Comparison of ENCODE assay signal across 1 cellular context in the genomic region with DNA sequence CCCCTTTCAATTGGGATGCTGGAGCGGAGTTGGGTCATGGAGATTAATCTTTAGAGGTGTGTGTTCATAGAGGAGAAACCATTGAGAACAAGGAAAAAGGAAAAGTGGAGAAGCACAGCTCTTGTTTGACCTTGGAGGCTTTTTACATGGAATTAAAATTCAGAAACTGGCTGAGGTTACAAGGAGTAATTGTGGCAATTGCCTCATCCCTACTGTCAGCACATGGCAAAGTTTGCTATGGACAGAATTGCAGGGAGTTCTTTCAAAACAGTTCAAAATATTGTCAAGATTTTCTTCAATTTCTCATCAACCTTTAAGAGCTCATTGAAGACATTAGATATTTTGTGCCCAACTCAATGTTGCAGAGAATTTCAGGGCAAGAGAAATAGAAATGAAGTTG.
TF ChIP-seq lines count a peak whose summit lies in the region.

No MANE protein-coding gene starts in this region.

TF ChIP-seq in WTC11, 78 proteins besides CTCF, POLR2A, EP300 and RAD21 (continued from another document):
- TF ChIP-seq, protein P1, sequence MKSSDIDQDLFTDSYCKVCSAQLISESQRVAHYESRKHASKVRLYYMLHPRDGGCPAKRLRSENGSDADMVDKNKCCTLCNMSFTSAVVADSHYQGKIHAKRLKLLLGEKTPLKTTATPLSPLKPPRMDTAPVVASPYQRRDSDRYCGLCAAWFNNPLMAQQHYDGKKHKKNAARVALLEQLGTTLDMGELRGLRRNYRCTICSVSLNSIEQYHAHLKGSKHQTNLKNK (CRISPR knock-in tag; IDR thresholded peaks at IDR 0.05), result no peak
- no peak for TF ChIP-seq SMAD4 (CRISPR knock-in tag; IDR thresholded peaks at IDR 0.05)
